In the genomic region with DNA sequence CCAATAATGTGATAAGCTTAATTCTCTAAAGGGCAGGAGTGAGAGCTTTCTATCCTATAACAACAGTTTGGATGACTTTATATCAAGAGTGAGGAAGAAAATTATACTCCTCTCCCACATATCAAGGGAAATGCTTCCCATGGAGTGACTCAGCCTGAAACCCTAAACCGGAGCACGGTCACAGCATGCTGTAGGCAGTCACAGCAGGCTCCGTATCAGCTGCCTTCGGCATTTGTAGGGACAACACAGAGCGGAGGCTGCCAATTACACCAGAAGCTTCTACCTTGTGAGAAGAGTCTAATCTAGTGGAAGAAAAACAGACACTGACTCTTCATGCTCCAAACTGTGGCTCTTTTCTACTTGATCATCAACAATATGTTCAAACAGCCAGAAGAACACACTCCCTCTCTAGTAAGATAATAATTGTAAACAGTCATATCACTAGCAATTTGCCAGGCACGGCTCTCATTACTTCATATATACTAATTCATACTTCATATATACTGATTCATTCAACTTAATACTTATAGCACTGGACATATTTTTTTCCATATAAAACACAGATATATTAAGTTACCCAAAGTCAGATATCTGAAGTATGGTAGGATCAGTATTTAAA, we compare ENCODE assay signal across 9 cellular contexts.
DNase-seq lines count a peak whose midpoint lies in the region; ATAC-seq, FAIRE-seq and TF ChIP-seq lines count a peak whose summit lies in the region.
"Had no signal": no experiment of that assay in that cellular context is flagged by ENCODE, and none has a peak within 500 bp of the region (broad histone marks: within the 10 kb centered on the region; RNA-seq: fewer than 3 reads in every experiment).

No MANE protein-coding gene starts in this region.

- peak; percentile 99 for FAIRE-seq in H54 (lab: Jason Lieb, UNC)
- FAIRE-seq in endothelial cell of umbilical vein (lab: Jason Lieb, UNC) = no peak

- H3K79me1 ChIP-seq in trophoblast cell (ENCODE audit: low read length) = no peaks in the 10 kb centered on the region

- no peaks in the 10 kb centered on the region for H4K20me1 ChIP-seq in endothelial cell of umbilical vein (replicated peaks; ENCODE audit: control insufficient read depth, extremely low read depth, insufficient read depth, low read length)

- no peak overlapping the region for H3K14ac ChIP-seq in trophoblast cell (ENCODE audit: low read length)

- no peak overlapping the region for H2AK5ac ChIP-seq in trophoblast cell (ENCODE audit: low read length)

- no peak overlapping the region for H4K8ac ChIP-seq in trophoblast cell (ENCODE audit: low read depth, low read length)

- TF ChIP-seq POLR2A in H54 (IDR thresholded peaks at IDR 0.05; ENCODE audit: low read depth, low read length) = no peak
- TF ChIP-seq POLR2A in endothelial cell of umbilical vein (IDR thresholded peaks at IDR 0.05; ENCODE audit: low read depth, low read length) = no peak

- H4K12ac ChIP-seq in trophoblast cell (ENCODE audit: low read depth, low read length) = no peak overlapping the region

- H3K4me1 ChIP-seq in endothelial cell of umbilical vein (ENCODE audit: control insufficient read depth, extremely low read depth, insufficient read depth, low read length) (no peaks in the 10 kb centered on the region), trophoblast cell (ENCODE audit: control insufficient read depth in 1 of 2, insufficient read depth in 2 of 2, low read length in 2 of 2) (no peaks in the 10 kb centered on the region)

- H2AFZ ChIP-seq in endothelial cell of umbilical vein (ENCODE audit: low read depth, low read length) (no peak overlapping the region), trophoblast cell (ENCODE audit: insufficient read depth, low read length, poor library complexity) (no peak overlapping the region)

- no peak overlapping the region for H2BK5ac ChIP-seq in trophoblast cell (ENCODE audit: low read depth, low read length, poor library complexity)

- H3K23ac ChIP-seq in trophoblast cell (ENCODE audit: low read length) = no peak overlapping the region

- no peak overlapping the region for H3K4me2 ChIP-seq in endothelial cell of umbilical vein (ENCODE audit: insufficient read depth, low read length)
- no peak overlapping the region for H3K4me2 ChIP-seq in trophoblast cell (ENCODE audit: low read length)

- DNase-seq in H54 (ENCODE audit: insufficient read length, low spot score) (peak; percentile 53), NCI-H446 treated with DMSO at 0.1 percent for 48 hours (lab: John Stamatoyannopoulos, UW) (peak; percentile 93), endothelial cell of umbilical vein (ENCODE audit: low read depth, low spot score) (peak; percentile 9), occipital lobe (lab: John Stamatoyannopoulos, UW) (peak; percentile 44), NCI-H524 (lab: John Stamatoyannopoulos, UW) (no peak), trophoblast cell (no peak)

- H3K27me3 ChIP-seq in endothelial cell of umbilical vein (ENCODE audit: control insufficient read depth in 2 of 2, insufficient read depth in 2 of 2, low read length in 2 of 2) (no peaks in the 10 kb centered on the region), trophoblast cell (ENCODE audit: insufficient read depth, low read length) (no peaks in the 10 kb centered on the region)
- H3K27me3 ChIP-seq: neutrophil had no signal

- CTCF ChIA-PET in endothelial cell of umbilical vein (lab: Charles Lee) = interaction anchor here (1.3 kb wide), 1 partner anchor 9 kb away, joined by 4 read pairs; no protein-coding TSS in a partner anchor

- no peak overlapping the region for H3K4ac ChIP-seq in trophoblast cell (ENCODE audit: low read depth, low read length)

- no peak overlapping the region for H2BK12ac ChIP-seq in trophoblast cell (ENCODE audit: low read length)

- dilution Hi-C loops in endothelial cell of umbilical vein (cut with MboI; ENCODE audit: extremely low pct_ligation_motif_present, low sequenced_read_pairs) = no loop called here

- no peaks in the 10 kb centered on the region for H3K9me3 ChIP-seq in endothelial cell of umbilical vein (replicated peaks; ENCODE audit: control insufficient read depth, insufficient read depth, low read length)
- H3K9me3 ChIP-seq in trophoblast cell (ENCODE audit: insufficient read depth, low read depth, low read length) = no peaks in the 10 kb centered on the region
- H3K9me3 ChIP-seq: neutrophil had no signal

- ATAC-seq in GM19035 (IDR thresholded peaks at IDR 0.05; ENCODE audit: unreplicated experiment) (no peak), HG03039 (IDR thresholded peaks at IDR 0.05; ENCODE audit: unreplicated experiment) (no peak)

- WGBS in trophoblast cell (ENCODE audit: extremely low coverage, insufficient coverage, insufficient read length) = no CpG with 5 or more reads among the region's 6 CpGs

- no peak overlapping the region for H4K91ac ChIP-seq in trophoblast cell (ENCODE audit: low read depth, low read length)

- H3K27ac ChIP-seq in endothelial cell of umbilical vein (ENCODE audit: insufficient read depth, low read depth, low read length) = no peak overlapping the region
- H3K27ac ChIP-seq in trophoblast cell (ENCODE audit: low read depth, low read length) = no peak overlapping the region
- H3K27ac ChIP-seq: neutrophil had no signal

- no peak overlapping the region for H2BK120ac ChIP-seq in trophoblast cell (ENCODE audit: insufficient read depth, low read length, poor library complexity)

- TF ChIP-seq CTCF in endothelial cell of umbilical vein (IDR thresholded peaks at IDR 0.05; ENCODE audit: extremely low read depth in 1 of 2, insufficient read depth in 1 of 2, low read depth in 1 of 2, low read length in 2 of 2) = no peak

- no peaks in the 10 kb centered on the region for H3K9me1 ChIP-seq in endothelial cell of umbilical vein (replicated peaks; ENCODE audit: control insufficient read depth, extremely low read depth, insufficient read depth, low read length)

- no peak overlapping the region for H3K18ac ChIP-seq in trophoblast cell (ENCODE audit: low read length)

- POLR2A ChIA-PET in endothelial cell of umbilical vein (lab: Charles Lee) = no interaction called here

- BruUV-seq in endothelial cell of umbilical vein (replicated peaks; lab: Mats Ljungman, UMichigan) = no TSS peak

- intact Hi-C loops in endothelial cell of umbilical vein (cut with micrococcal nuclease) = no loop called here

- H3K9ac ChIP-seq in endothelial cell of umbilical vein (replicated peaks; ENCODE audit: extremely low read depth, insufficient read depth, low read length) = no peak overlapping the region
- H3K9ac ChIP-seq in trophoblast cell (ENCODE audit: low read length) = no peak overlapping the region

- H3K4me3 ChIP-seq in endothelial cell of umbilical vein (replicated peaks in 1 of 3; ENCODE audit: insufficient read depth in 1 of 3, low read depth in 1 of 3, low read length in 3 of 3) (no peak overlapping the region), trophoblast cell (ENCODE audit: low read depth, low read length) (no peak overlapping the region)

- H3K36me3 ChIP-seq in endothelial cell of umbilical vein (ENCODE audit: control insufficient read depth in 2 of 2, extremely low read depth in 1 of 2, insufficient read depth in 2 of 2, low read length in 2 of 2) = no peaks in the 10 kb centered on the region
- H3K36me3 ChIP-seq in trophoblast cell (ENCODE audit: control insufficient read depth in 1 of 2, insufficient read depth in 2 of 2, low read length in 2 of 2) = no peaks in the 10 kb centered on the region
- H3K36me3 ChIP-seq: neutrophil had no signal

- H3K79me2 ChIP-seq in endothelial cell of umbilical vein (ENCODE audit: control insufficient read depth, insufficient read depth, low read length) = no peaks in the 10 kb centered on the region
- no peaks in the 10 kb centered on the region for H3K79me2 ChIP-seq in trophoblast cell (ENCODE audit: control insufficient read depth, insufficient read depth, low read length, poor library complexity)

TF ChIP-seq in endothelial cell of umbilical vein, 7 proteins besides CTCF, POLR2A, EP300 and RAD21:
- TF ChIP-seq MYC (IDR thresholded peaks at IDR 0.05; ENCODE audit: low read depth, low read length) = no peak
- TF ChIP-seq, protein P1, sequence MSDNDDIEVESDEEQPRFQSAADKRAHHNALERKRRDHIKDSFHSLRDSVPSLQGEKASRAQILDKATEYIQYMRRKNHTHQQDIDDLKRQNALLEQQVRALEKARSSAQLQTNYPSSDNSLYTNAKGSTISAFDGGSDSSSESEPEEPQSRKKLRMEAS (IDR thresholded peaks at IDR 0.05; ENCODE audit: insufficient read depth, insufficient read length) = no peak
- no peak for TF ChIP-seq FOS (IDR thresholded peaks at IDR 0.05; ENCODE audit: borderline replicate concordance, insufficient read depth, low read length)
- no peak for TF ChIP-seq POLR2AphosphoS5 (IDR thresholded peaks at IDR 0.05; ENCODE audit: insufficient read depth, low read depth, low read length)
- TF ChIP-seq JUN (IDR thresholded peaks at IDR 0.05; ENCODE audit: borderline replicate concordance, insufficient read depth, insufficient read length, low read depth) = no peak
- no peak for TF ChIP-seq GATA2 (IDR thresholded peaks at IDR 0.05; ENCODE audit: insufficient read depth, insufficient read length, low read depth, low read length)
- TF ChIP-seq EZH2 (IDR thresholded peaks at IDR 0.05; ENCODE audit: borderline replicate concordance, low read depth, low read length, severe bottlenecking) = no peak

Comparison
In these comparisons a context has a peak if more than half of its experiments do, and no peak if none do; other contexts are left out.
1. DNase-seq: peak in H54 (single experiment), NCI-H446 treated with DMSO at 0.1 percent for 48 hours (single experiment), endothelial cell of umbilical vein (single experiment) and occipital lobe (single experiment); none in NCI-H524 (0 of 2) and trophoblast cell (0 of 2).